14 cellular contexts compared by ENCODE assay signal in genomic region chr16:50863673-50864144, GRCh38.
"Had no signal": no experiment of that assay in that cellular context is flagged by ENCODE, and none has a peak within 500 bp of the region (broad histone marks: within the 10 kb centered on the region; RNA-seq: fewer than 3 reads in every experiment).

No MANE protein-coding gene starts in this region.

- DNase-seq: activated CD4-positive, alpha-beta T cell treated with anti-CD3 and anti-CD28 coated beads, Interleukin-2, amount 50 U/mL, for 1 hour; activated CD4-positive, CD25-positive, alpha-beta regulatory T cell; activated CD8-positive, alpha-beta memory T cell treated with anti-CD3 and anti-CD28 coated beads for 24 hours; aorta; mammary epithelial cell; naive thymus-derived CD8-positive, alpha-beta T cell; psoas muscle; stomach; T-helper 2 cell; uterus had no signal

- H3K4me1 Mint-ChIP-seq: naive thymus-derived CD8-positive, alpha-beta T cell had no signal

- H3K27me3 ChIP-seq: breast epithelium, stomach, uterus had no signal

- H3K9me3 Mint-ChIP-seq: activated T-helper 1 cell treated with anti-CD3 and anti-CD28 coated beads, Interleukin-12 subunit alpha, Interleukin-12 subunit beta, Interleukin-2, Interleukin-4 antibody, amounts not matched to agents 30 ng/mL and 10 ng/mL and 1 ng/mL, durations not matched to agents 14 hours and 24 hours and 36 hours; naive thymus-derived CD8-positive, alpha-beta T cell had no signal

- H3K27ac ChIP-seq: breast epithelium, psoas muscle, stomach, uterus had no signal

- H3K27ac Mint-ChIP-seq: activated T-helper 1 cell treated with anti-CD3 and anti-CD28 coated beads, Interleukin-12 subunit alpha, Interleukin-12 subunit beta, Interleukin-2, Interleukin-4 antibody, amounts not matched to agents 30 ng/mL and 10 ng/mL and 1 ng/mL, durations not matched to agents 14 hours and 24 hours and 36 hours; naive thymus-derived CD8-positive, alpha-beta T cell had no signal

- ATAC-seq: left lobe of liver; naive thymus-derived CD8-positive, alpha-beta T cell; psoas muscle; sciatic nerve had no signal

- H3K4me3 ChIP-seq: breast epithelium, psoas muscle, stomach, uterus had no signal

- H3K9me3 ChIP-seq: breast epithelium, psoas muscle, stomach, uterus had no signal

- H3K36me3 ChIP-seq: breast epithelium, stomach, uterus had no signal

- H3K4me1 ChIP-seq: breast epithelium, psoas muscle, stomach, uterus had no signal

- H3K4me3 Mint-ChIP-seq: activated T-helper 1 cell treated with anti-CD3 and anti-CD28 coated beads, Interleukin-12 subunit alpha, Interleukin-12 subunit beta, Interleukin-2, Interleukin-4 antibody, amounts not matched to agents 30 ng/mL and 10 ng/mL and 1 ng/mL, durations not matched to agents 14 hours and 24 hours and 36 hours; naive thymus-derived CD8-positive, alpha-beta T cell had no signal

- H3K36me3 Mint-ChIP-seq: naive thymus-derived CD8-positive, alpha-beta T cell had no signal
